15 cellular contexts compared by ENCODE assay signal in the genomic region with DNA sequence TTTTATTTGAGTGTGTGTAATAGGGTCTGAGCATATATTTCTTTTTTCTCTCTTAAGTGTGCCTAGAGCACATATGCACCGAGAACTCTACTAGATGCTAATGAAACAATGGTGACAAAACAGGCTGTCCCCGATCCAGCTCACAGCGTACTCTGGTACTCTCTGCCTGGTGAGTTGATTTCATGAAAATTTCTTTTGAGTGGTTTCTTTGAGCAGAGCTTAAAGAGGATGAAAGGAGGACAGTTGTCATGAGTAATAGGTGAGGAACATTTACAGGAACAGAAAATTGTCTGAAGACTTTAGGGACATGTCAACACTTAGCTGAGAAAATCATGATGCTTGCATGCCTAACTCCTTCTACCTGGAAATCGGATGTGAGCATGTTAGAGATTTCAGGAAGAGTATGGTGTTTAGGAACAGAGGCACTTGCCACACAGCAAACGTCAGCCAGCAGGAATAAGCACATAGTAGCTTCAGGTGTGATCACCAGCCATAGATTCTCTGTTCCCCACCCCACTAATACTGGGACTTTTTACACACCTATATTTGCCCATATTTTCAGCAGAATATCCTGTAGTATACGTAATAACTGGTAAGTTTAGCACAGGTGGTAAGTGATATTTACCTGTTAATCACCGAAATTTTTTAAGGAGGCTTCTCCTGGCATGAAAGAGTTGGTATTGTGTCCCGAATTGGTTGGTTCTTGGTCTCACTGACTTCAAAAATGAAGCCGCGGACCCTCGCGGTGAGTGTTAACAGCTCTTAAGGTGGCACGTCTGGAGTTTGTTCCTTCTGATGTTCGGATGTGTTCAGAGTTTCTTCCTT.
"Had no signal": no experiment of that assay in that cellular context is flagged by ENCODE, and none has a peak within 500 bp of the region (broad histone marks: within the 10 kb centered on the region; RNA-seq: fewer than 3 reads in every experiment).

No MANE protein-coding gene starts in this region.

- ATAC-seq: activated T-helper 17 cell treated with anti-CD3 and anti-CD28 coated beads, Interleukin-2, amount 50 U/mL, for 72 hours; gastroesophageal sphincter; left colon; naive thymus-derived CD4-positive, alpha-beta T cell; right cardiac atrium; stimulated activated effector memory CD8-positive, alpha-beta T cell treated with anti-CD3 and anti-CD28 coated beads, Interleukin-12 subunit alpha, Interleukin-12 subunit beta, amount 100 ng/mL, for 72 hours; T-helper 17 cell; upper lobe of right lung had no signal

- H3K9me3 ChIP-seq: colonic mucosa, gastroesophageal sphincter, neutrophil, upper lobe of right lung had no signal

- H3K4me3 Mint-ChIP-seq: activated T-helper 17 cell treated with anti-CD3 and anti-CD28 coated beads, Interleukin-2, amount 50 U/mL, for 72 hours; stimulated activated effector memory CD8-positive, alpha-beta T cell treated with anti-CD3 and anti-CD28 coated beads, Interleukin-12 subunit alpha, Interleukin-12 subunit beta, amount 100 ng/mL, for 72 hours had no signal

- H3K27ac Mint-ChIP-seq: activated naive CD4-positive, alpha-beta T cell treated with anti-CD3 and anti-CD28 coated beads for 36 hours; activated T-helper 17 cell treated with anti-CD3 and anti-CD28 coated beads, Interleukin-2, amount 50 U/mL, for 72 hours; naive thymus-derived CD4-positive, alpha-beta T cell; stimulated activated effector memory CD8-positive, alpha-beta T cell treated with anti-CD3 and anti-CD28 coated beads, Interleukin-12 subunit alpha, Interleukin-12 subunit beta, amount 100 ng/mL, for 72 hours; T-helper 17 cell had no signal

- H3K4me1 ChIP-seq: upper lobe of right lung had no signal

- H3K4me3 ChIP-seq: colonic mucosa, hepatocyte had no signal

- H3K36me3 ChIP-seq: colonic mucosa, gastroesophageal sphincter, neutrophil, upper lobe of right lung had no signal

- DNase-seq: activated CD4-positive, alpha-beta T cell treated with anti-CD3 and anti-CD28 coated beads, Interleukin-2, amount 50 U/mL, for 1 hour; activated CD4-positive, CD25-positive, alpha-beta regulatory T cell; activated naive CD4-positive, alpha-beta T cell treated with anti-CD3 and anti-CD28 coated beads for 36 hours; activated T-cell treated with anti-CD3 and anti-CD28 coated beads for 4 hours; colonic mucosa; left colon; naive thymus-derived CD4-positive, alpha-beta T cell; T-helper 17 cell had no signal

- H3K36me3 Mint-ChIP-seq: stimulated activated effector memory CD8-positive, alpha-beta T cell treated with anti-CD3 and anti-CD28 coated beads, Interleukin-12 subunit alpha, Interleukin-12 subunit beta, amount 100 ng/mL, for 72 hours had no signal

- H3K27me3 ChIP-seq: colonic mucosa, gastroesophageal sphincter, hepatocyte, upper lobe of right lung had no signal

- H3K4me1 Mint-ChIP-seq: activated T-helper 17 cell treated with anti-CD3 and anti-CD28 coated beads, Interleukin-2, amount 50 U/mL, for 72 hours; stimulated activated effector memory CD8-positive, alpha-beta T cell treated with anti-CD3 and anti-CD28 coated beads, Interleukin-12 subunit alpha, Interleukin-12 subunit beta, amount 100 ng/mL, for 72 hours had no signal

- H3K27ac ChIP-seq: colonic mucosa, hepatocyte, neutrophil, upper lobe of right lung had no signal

- H3K9me3 Mint-ChIP-seq: activated naive CD4-positive, alpha-beta T cell treated with anti-CD3 and anti-CD28 coated beads for 36 hours; activated T-helper 17 cell treated with anti-CD3 and anti-CD28 coated beads, Interleukin-2, amount 50 U/mL, for 72 hours; stimulated activated effector memory CD8-positive, alpha-beta T cell treated with anti-CD3 and anti-CD28 coated beads, Interleukin-12 subunit alpha, Interleukin-12 subunit beta, amount 100 ng/mL, for 72 hours had no signal
